7 cellular contexts compared by ENCODE assay signal in genomic region chr13:114099191-114099590, GRCh38.
A peak's percentile ranks its signal among the peaks of the same experiment; 100 is the strongest.
DNase-seq lines count a peak whose midpoint lies in the region; ATAC-seq and TF ChIP-seq lines count a peak whose summit lies in the region.

No MANE protein-coding gene starts in this region.

- no peaks in the 10 kb centered on the region for H3K36me3 ChIP-seq in muscle layer of colon (ENCODE audit: insufficient read depth, low read length)

- DNase-seq in NCI-H526 treated with DMSO at 0.1 percent for 48 hours (lab: John Stamatoyannopoulos, UW) (peak; percentile 27), epithelial cell of esophagus (ENCODE audit: low read depth) (peak; percentile 49), NCI-H2081 treated with DMSO at 0.1 percent for 48 hours (lab: John Stamatoyannopoulos, UW) (no peak), NCI-H128 (lab: John Stamatoyannopoulos, UW; ENCODE audit: unreplicated experiment) (no peak)

- H3K9ac ChIP-seq in muscle layer of colon (ENCODE audit: low read length), result no peak overlapping the region

- ATAC-seq in GM21529 (IDR thresholded peaks at IDR 0.05; ENCODE audit: unreplicated experiment), result peak; percentile 46
- ATAC-seq in GM21381 (IDR thresholded peaks at IDR 0.05; ENCODE audit: unreplicated experiment), result no peak

- TF ChIP-seq CTCF in epithelial cell of esophagus (IDR thresholded peaks at IDR 0.05; ENCODE audit: insufficient read depth, low read depth, low read length, missing control alignments), result no peak

- H3K4me1 ChIP-seq in muscle layer of colon (ENCODE audit: insufficient read depth, low read length), result peaks cover 22% of the 10 kb centered on the region

- H3K9me3 ChIP-seq in muscle layer of colon (ENCODE audit: low read length), result no peaks in the 10 kb centered on the region

- H3K27ac ChIP-seq in muscle layer of colon (ENCODE audit: low read depth, low read length), result peak overlapping the region; percentile 42

- no peaks in the 10 kb centered on the region for H3K27me3 ChIP-seq in muscle layer of colon (ENCODE audit: control insufficient read depth in 1 of 2, insufficient read depth in 2 of 2, low read length in 2 of 2)

- H3K4me3 ChIP-seq in epithelial cell of esophagus (ENCODE audit: low read length) (no peak overlapping the region), muscle layer of colon (ENCODE audit: low read depth in 1 of 2, low read length in 2 of 2) (no peak overlapping the region)

Comparison
In these comparisons a context has a peak if more than half of its experiments do, and no peak if none do; other contexts are left out.
1. DNase-seq: peak in NCI-H526 treated with DMSO at 0.1 percent for 48 hours (single experiment) and epithelial cell of esophagus (single experiment); none in NCI-H2081 treated with DMSO at 0.1 percent for 48 hours (single experiment) and NCI-H128 (single experiment).